ENCODE assay signal across 1 cellular context in the genomic region with DNA sequence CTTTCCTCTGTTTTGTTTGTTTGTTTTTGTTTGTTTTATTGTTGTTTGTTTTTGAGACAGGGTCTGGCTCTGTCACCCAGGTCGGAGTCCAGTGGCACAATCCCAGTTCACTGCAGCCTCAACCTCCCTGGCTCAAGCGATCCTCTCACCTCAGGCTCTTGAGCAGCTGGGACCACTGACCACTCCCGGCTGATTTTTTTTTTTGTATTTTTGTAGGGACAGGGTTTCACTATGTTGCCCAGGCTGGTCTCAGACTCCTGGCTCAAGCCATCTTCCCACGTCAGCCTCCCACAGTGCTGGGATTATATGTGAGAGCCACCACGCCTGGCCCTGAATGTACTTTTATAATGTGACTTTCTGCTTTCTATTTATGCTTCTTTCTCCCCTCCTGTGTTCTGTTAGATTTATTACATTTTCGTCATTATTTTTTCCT.
TF ChIP-seq lines count a peak whose summit lies in the region.

No MANE protein-coding gene starts in this region.

TF ChIP-seq in GM23338, 12 proteins besides CTCF, POLR2A, EP300 and RAD21:
- TF ChIP-seq, protein P1, sequence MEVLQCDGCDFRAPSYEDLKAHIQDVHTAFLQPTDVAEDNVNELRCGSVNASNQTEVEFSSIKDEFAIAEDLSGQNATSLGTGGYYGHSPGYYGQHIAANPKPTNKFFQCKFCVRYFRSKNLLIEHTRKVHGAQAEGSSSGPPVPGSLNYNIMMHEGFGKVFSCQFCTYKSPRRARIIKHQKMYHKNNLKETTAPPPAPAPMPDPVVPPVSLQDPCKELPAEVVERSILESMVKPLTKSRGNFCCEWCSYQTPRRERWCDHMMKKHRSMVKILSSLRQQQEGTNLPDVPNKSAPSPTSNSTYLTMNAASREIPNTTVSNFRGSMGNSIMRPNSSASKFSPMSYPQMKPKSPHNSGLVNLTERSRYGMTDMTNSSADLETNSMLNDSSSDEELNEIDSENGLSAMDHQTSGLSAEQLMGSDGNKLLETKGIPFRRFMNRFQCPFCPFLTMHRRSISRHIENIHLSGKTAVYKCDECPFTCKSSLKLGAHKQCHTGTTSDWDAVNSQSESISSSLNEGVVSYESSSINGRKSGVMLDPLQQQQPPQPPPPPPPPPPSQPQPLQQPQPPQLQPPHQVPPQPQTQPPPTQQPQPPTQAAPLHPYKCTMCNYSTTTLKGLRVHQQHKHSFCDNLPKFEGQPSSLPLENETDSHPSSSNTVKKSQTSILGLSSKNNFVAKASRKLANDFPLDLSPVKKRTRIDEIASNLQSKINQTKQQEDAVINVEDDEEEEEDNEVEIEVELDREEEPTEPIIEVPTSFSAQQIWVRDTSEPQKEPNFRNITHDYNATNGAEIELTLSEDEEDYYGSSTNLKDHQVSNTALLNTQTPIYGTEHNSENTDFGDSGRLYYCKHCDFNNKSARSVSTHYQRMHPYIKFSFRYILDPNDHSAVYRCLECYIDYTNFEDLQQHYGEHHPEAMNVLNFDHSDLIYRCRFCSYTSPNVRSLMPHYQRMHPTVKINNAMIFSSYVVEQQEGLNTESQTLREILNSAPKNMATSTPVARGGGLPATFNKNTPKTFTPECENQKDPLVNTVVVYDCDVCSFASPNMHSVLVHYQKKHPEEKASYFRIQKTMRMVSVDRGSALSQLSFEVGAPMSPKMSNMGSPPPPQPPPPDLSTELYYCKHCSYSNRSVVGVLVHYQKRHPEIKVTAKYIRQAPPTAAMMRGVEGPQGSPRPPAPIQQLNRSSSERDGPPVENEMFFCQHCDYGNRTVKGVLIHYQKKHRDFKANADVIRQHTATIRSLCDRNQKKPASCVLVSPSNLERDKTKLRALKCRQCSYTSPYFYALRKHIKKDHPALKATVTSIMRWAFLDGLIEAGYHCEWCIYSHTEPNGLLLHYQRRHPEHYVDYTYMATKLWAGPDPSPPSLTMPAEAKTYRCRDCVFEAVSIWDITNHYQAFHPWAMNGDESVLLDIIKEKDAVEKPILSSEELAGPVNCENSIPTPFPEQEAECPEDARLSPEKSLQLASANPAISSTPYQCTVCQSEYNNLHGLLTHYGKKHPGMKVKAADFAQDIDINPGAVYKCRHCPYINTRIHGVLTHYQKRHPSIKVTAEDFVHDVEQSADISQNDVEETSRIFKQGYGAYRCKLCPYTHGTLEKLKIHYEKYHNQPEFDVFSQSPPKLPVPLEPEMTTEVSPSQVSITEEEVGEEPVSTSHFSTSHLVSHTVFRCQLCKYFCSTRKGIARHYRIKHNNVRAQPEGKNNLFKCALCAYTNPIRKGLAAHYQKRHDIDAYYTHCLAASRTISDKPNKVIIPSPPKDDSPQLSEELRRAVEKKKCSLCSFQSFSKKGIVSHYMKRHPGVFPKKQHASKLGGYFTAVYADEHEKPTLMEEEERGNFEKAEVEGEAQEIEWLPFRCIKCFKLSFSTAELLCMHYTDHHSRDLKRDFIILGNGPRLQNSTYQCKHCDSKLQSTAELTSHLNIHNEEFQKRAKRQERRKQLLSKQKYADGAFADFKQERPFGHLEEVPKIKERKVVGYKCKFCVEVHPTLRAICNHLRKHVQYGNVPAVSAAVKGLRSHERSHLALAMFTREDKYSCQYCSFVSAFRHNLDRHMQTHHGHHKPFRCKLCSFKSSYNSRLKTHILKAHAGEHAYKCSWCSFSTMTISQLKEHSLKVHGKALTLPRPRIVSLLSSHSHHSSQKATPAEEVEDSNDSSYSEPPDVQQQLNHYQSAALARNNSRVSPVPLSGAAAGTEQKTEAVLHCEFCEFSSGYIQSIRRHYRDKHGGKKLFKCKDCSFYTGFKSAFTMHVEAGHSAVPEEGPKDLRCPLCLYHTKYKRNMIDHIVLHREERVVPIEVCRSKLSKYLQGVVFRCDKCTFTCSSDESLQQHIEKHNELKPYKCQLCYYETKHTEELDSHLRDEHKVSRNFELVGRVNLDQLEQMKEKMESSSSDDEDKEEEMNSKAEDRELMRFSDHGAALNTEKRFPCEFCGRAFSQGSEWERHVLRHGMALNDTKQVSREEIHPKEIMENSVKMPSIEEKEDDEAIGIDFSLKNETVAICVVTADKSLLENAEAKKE (CRISPR knock-in tag; IDR thresholded peaks at IDR 0.05), result no peak
- no peak for TF ChIP-seq ZNF114 (CRISPR knock-in tag; IDR thresholded peaks at IDR 0.05)
- TF ChIP-seq, protein P2, sequence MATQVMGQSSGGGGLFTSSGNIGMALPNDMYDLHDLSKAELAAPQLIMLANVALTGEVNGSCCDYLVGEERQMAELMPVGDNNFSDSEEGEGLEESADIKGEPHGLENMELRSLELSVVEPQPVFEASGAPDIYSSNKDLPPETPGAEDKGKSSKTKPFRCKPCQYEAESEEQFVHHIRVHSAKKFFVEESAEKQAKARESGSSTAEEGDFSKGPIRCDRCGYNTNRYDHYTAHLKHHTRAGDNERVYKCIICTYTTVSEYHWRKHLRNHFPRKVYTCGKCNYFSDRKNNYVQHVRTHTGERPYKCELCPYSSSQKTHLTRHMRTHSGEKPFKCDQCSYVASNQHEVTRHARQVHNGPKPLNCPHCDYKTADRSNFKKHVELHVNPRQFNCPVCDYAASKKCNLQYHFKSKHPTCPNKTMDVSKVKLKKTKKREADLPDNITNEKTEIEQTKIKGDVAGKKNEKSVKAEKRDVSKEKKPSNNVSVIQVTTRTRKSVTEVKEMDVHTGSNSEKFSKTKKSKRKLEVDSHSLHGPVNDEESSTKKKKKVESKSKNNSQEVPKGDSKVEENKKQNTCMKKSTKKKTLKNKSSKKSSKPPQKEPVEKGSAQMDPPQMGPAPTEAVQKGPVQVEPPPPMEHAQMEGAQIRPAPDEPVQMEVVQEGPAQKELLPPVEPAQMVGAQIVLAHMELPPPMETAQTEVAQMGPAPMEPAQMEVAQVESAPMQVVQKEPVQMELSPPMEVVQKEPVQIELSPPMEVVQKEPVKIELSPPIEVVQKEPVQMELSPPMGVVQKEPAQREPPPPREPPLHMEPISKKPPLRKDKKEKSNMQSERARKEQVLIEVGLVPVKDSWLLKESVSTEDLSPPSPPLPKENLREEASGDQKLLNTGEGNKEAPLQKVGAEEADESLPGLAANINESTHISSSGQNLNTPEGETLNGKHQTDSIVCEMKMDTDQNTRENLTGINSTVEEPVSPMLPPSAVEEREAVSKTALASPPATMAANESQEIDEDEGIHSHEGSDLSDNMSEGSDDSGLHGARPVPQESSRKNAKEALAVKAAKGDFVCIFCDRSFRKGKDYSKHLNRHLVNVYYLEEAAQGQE (IDR thresholded peaks at IDR 0.05; ENCODE audit: unreplicated experiment), result no peak
